ENCODE assay signal across 9 cellular contexts in genomic region chr3:161413127-161413854, GRCh38. TPM values are rescaled to one million over a fixed set of nuclear protein-coding genes. Genes with fewer than 3 reads are reported as not detected.
DNase-seq lines count a peak whose midpoint lies in the region; ATAC-seq and TF ChIP-seq lines count a peak whose summit lies in the region.
"Had no signal": no experiment of that assay in that cellular context is flagged by ENCODE, and none has a peak within 500 bp of the region (broad histone marks: within the 10 kb centered on the region; RNA-seq: fewer than 3 reads in every experiment).

No MANE protein-coding gene starts in this region.

- no peaks in the 10 kb centered on the region for H4K20me1 ChIP-seq in fibroblast of lung (ENCODE audit: control insufficient read depth, extremely low read depth, insufficient read depth, low read length)

- no peak overlapping the region for H3K9ac ChIP-seq in fibroblast of lung (ENCODE audit: insufficient read depth, low read length)

- no peaks in the 10 kb centered on the region for H3K79me2 ChIP-seq in fibroblast of lung (ENCODE audit: control insufficient read depth, insufficient read depth, low read length)

- H3K27ac ChIP-seq in fibroblast of lung (ENCODE audit: insufficient read depth, low read length): no peak overlapping the region

- TF ChIP-seq CTCF in fibroblast of lung (conservative IDR thresholded peaks at IDR 0.05 in 1 of 2, IDR thresholded peaks at IDR 0.05 in 1 of 2; ENCODE audit: low read depth in 1 of 2, low read length in 2 of 2): no peak
- no peak for TF ChIP-seq CTCF in GM10266 (IDR thresholded peaks at IDR 0.05; ENCODE audit: control insufficient read depth, insufficient read depth, low read depth, missing control alignments)

- peaks cover 9% of the 10 kb centered on the region for H3K4me1 ChIP-seq in fibroblast of lung (ENCODE audit: control insufficient read depth, extremely low read depth, insufficient read depth, low read length)

- peaks cover 2% of the 10 kb centered on the region; the same call in 1 of the 2 replicates for H3K9me3 ChIP-seq in MG63
- H3K9me3 ChIP-seq in fibroblast of lung (ENCODE audit: control insufficient read depth, insufficient read depth, low read depth, low read length): no peaks in the 10 kb centered on the region

- H3K36me3 ChIP-seq in MG63: no peaks in the 10 kb centered on the region
- H3K36me3 ChIP-seq in fibroblast of lung (ENCODE audit: control insufficient read depth, insufficient read depth, low read length): no peaks in the 10 kb centered on the region

- no peak overlapping the region for H2AFZ ChIP-seq in fibroblast of lung (ENCODE audit: low read length)

- peak; percentile 93 for DNase-seq in MG63
- DNase-seq in fibroblast of lung (ENCODE audit: low read depth in 2 of 2): peak; percentile 60 to 85
- peak; percentile 57 for DNase-seq in renal cortical epithelial cell (ENCODE audit: low read depth)
- no peak for DNase-seq in GM10266 (ENCODE audit: extremely low spot score)
- no peak for DNase-seq in KG1 (lab: John Stamatoyannopoulos, UW)
- no peak for DNase-seq in NCI-H2227 (lab: John Stamatoyannopoulos, UW; ENCODE audit: unreplicated experiment)
- DNase-seq: stimulated activated CD8-positive, alpha-beta memory T cell treated with anti-CD3 and anti-CD28 coated beads, Interleukin-4, amount 100 ng/mL, for 48 hours had no signal

- no peaks in the 10 kb centered on the region for H3K27me3 ChIP-seq in MG63
- no peaks in the 10 kb centered on the region for H3K27me3 ChIP-seq in fibroblast of lung (ENCODE audit: control insufficient read depth, insufficient read depth, low read length)

- no peak overlapping the region for H3K4me2 ChIP-seq in fibroblast of lung (ENCODE audit: extremely low read depth, insufficient read depth, low read length)

- H3K4me3 ChIP-seq in MG63 (no peak overlapping the region), fibroblast of lung (replicated peaks in 1 of 4; ENCODE audit: control extremely low read depth in 1 of 4, insufficient read depth in 1 of 4, low read depth in 3 of 4, low read length in 4 of 4) (no peak overlapping the region)

- peak; percentile 29 for ATAC-seq in GM21367 (IDR thresholded peaks at IDR 0.05; ENCODE audit: unreplicated experiment)
- ATAC-seq in GM21737 (IDR thresholded peaks at IDR 0.05; ENCODE audit: unreplicated experiment): no peak

RNA-seq across cellular contexts. Expression of gene SPTSSB, which starts 42.0 kb away (rescaled TPM):
- total RNA-seq in MG63 (2014; rRNA removed; shearing (Covaris generic); ENCODE audit: low replicate concordance): not detected in 2 replicates
- total RNA-seq in fibroblast of lung (under 0.01 TPM in 1 of 2 replicates, not detected in the other), renal cortical epithelial cell (not detected in 2 replicates)
- 0.07 TPM in 1 of 2 replicates, not detected in the other for polyA plus RNA-seq in fibroblast of lung
- polyA plus RNA-seq in fibroblast of lung (2012): not detected in 2 replicates
- polyA minus RNA-seq in fibroblast of lung (ENCODE audit: low replicate concordance): not detected in 2 replicates

Comparison
In these comparisons a context has a peak if more than half of its experiments do, and no peak if none do; other contexts are left out.
1. DNase-seq: peak in MG63 (single experiment), fibroblast of lung (2 of 2) and renal cortical epithelial cell (single experiment); none in GM10266 (single experiment), KG1 (single experiment) and NCI-H2227 (single experiment).